Comparison of ENCODE assay signal across 27 cellular contexts in the genomic region with DNA sequence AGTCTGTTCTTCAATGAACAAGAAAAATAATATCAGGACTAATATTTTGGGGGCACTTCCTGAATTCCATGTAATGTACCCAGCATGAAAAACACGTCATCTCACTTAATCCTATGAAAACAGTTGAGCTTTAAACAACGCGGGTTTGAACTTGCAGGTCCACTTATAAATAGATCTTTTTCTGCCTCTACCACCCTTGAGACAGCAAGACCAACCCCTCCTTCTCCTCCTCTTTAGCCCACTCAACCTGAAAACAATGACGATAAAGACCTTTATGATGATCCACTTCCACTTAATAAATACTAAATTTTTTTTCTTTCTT.
"Had no signal": no experiment of that assay in that cellular context is flagged by ENCODE, and none has a peak within 500 bp of the region (broad histone marks: within the 10 kb centered on the region; RNA-seq: fewer than 3 reads in every experiment).

No MANE protein-coding gene starts in this region.

- H3K36me3 Mint-ChIP-seq: type B pancreatic cell had no signal

- H3K27ac Mint-ChIP-seq: activated CD4-positive, alpha-beta memory T cell treated with anti-CD3 and anti-CD28 coated beads, Interleukin-2, amount 10 ng/mL, durations not matched to agents 7 days and 5 days; activated CD4-positive, alpha-beta T cell treated with anti-CD3 and anti-CD28 coated beads, Interleukin-2, amount 10 ng/mL, durations not matched to agents 7 days and 5 days; activated naive CD8-positive, alpha-beta T cell treated with anti-CD3 and anti-CD28 coated beads, Interleukin-2, amount 50 U/mL, for 24 hours; activated T-helper 17 cell treated with anti-CD3 and anti-CD28 coated beads, Interleukin-2, amount 50 U/mL, for 72 hours; dendritic cell treated with granulocyte-macrophage colony-stimulating factor and Interleukin-4, amounts not matched to agents 40 ng/mL and 50 ng/mL, for 4 days; endodermal cell; naive thymus-derived CD4-positive, alpha-beta T cell; T-helper 17 cell; type B pancreatic cell had no signal

- H3K9me3 ChIP-seq: breast epithelium, gastroesophageal sphincter, psoas muscle, thoracic aorta, uterus had no signal

- H3K4me1 ChIP-seq: breast epithelium, uterus had no signal

- DNase-seq: activated CD4-positive, alpha-beta memory T cell treated with anti-CD3 and anti-CD28 coated beads, Interleukin-2, amount 10 ng/mL, durations not matched to agents 7 days and 5 days; activated CD4-positive, alpha-beta T cell treated with anti-CD3 and anti-CD28 coated beads, Interleukin-2, amount 10 ng/mL, durations not matched to agents 7 days and 5 days; activated CD4-positive, CD25-positive, alpha-beta regulatory T cell treated with anti-CD3 and anti-CD28 coated beads, Interleukin-2, amount 50 U/mL, for 72 hours; activated gamma-delta T cell treated with Interleukin-2 at 50 U/mL for 16 hours; activated naive CD4-positive, alpha-beta T cell treated with anti-CD3 and anti-CD28 coated beads, Interleukin-2, amount 50 U/mL, for 16 hours; activated naive CD8-positive, alpha-beta T cell treated with anti-CD3 and anti-CD28 coated beads, Interleukin-2, amount 50 U/mL, for 24 hours; activated T-cell treated with anti-CD3 and anti-CD28 coated beads, Interleukin-2, amount 50 U/mL, for 4 hours; amygdala; endodermal cell; midbrain; naive thymus-derived CD4-positive, alpha-beta T cell; nucleus accumbens; psoas muscle; stimulated activated CD4-positive, alpha-beta T cell treated with anti-CD3 and anti-CD28 coated beads, Interleukin-15, amount 100 ng/mL, for 24 hours; stimulated activated naive CD8-positive, alpha-beta T cell treated with anti-CD3 and anti-CD28 coated beads, Interleukin-15, Interleukin-2, amounts not matched to agents 100 U/mL and 50 U/mL, for 24 hours; T-helper 17 cell; T1000; uterus had no signal

- H3K4me2 ChIP-seq: hepatocyte had no signal

- H3K4me3 Mint-ChIP-seq: activated CD4-positive, alpha-beta memory T cell treated with anti-CD3 and anti-CD28 coated beads, Interleukin-2, amount 10 ng/mL, durations not matched to agents 7 days and 5 days; activated CD4-positive, alpha-beta T cell treated with anti-CD3 and anti-CD28 coated beads, Interleukin-2, amount 10 ng/mL, durations not matched to agents 7 days and 5 days; activated naive CD8-positive, alpha-beta T cell treated with anti-CD3 and anti-CD28 coated beads, Interleukin-2, amount 50 U/mL, for 24 hours; activated T-cell treated with anti-CD3 and anti-CD28 coated beads, Interleukin-2, amount 50 U/mL, for 4 hours; activated T-helper 17 cell treated with anti-CD3 and anti-CD28 coated beads, Interleukin-2, amount 50 U/mL, for 72 hours; central memory CD8-positive, alpha-beta T cell; dendritic cell treated with granulocyte-macrophage colony-stimulating factor and Interleukin-4, amounts not matched to agents 40 ng/mL and 50 ng/mL, for 4 days; endodermal cell; naive thymus-derived CD4-positive, alpha-beta T cell; T-helper 17 cell had no signal

- H3K4me1 Mint-ChIP-seq: activated CD4-positive, alpha-beta T cell treated with anti-CD3 and anti-CD28 coated beads, Interleukin-2, amount 10 ng/mL, durations not matched to agents 7 days and 5 days; central memory CD8-positive, alpha-beta T cell had no signal

- H3K27me3 Mint-ChIP-seq: central memory CD8-positive, alpha-beta T cell; dendritic cell treated with granulocyte-macrophage colony-stimulating factor and Interleukin-4, amounts not matched to agents 40 ng/mL and 50 ng/mL, for 4 days; T-helper 17 cell; type B pancreatic cell had no signal

- H3K4me3 ChIP-seq: breast epithelium, gastroesophageal sphincter, hepatocyte, psoas muscle, thoracic aorta, uterus had no signal

- H3K27me3 ChIP-seq: breast epithelium, gastroesophageal sphincter, hepatocyte, uterus had no signal

- H3K36me3 ChIP-seq: breast epithelium, gastroesophageal sphincter, thoracic aorta, uterus had no signal

- ATAC-seq: gastroesophageal sphincter; naive thymus-derived CD4-positive, alpha-beta T cell; psoas muscle; stimulated activated naive CD8-positive, alpha-beta T cell treated with anti-CD3 and anti-CD28 coated beads, Interleukin-15, Interleukin-2, amounts not matched to agents 100 U/mL and 50 U/mL, for 24 hours; T-helper 17 cell had no signal

- H3K9me3 Mint-ChIP-seq: activated CD4-positive, alpha-beta memory T cell treated with anti-CD3 and anti-CD28 coated beads, Interleukin-2, amount 10 ng/mL, durations not matched to agents 7 days and 5 days; activated CD4-positive, alpha-beta T cell treated with anti-CD3 and anti-CD28 coated beads, Interleukin-2, amount 10 ng/mL, durations not matched to agents 7 days and 5 days; activated naive CD8-positive, alpha-beta T cell treated with anti-CD3 and anti-CD28 coated beads, Interleukin-2, amount 50 U/mL, for 24 hours; activated T-cell treated with anti-CD3 and anti-CD28 coated beads, Interleukin-2, amount 50 U/mL, for 4 hours; activated T-helper 17 cell treated with anti-CD3 and anti-CD28 coated beads, Interleukin-2, amount 50 U/mL, for 72 hours; central memory CD8-positive, alpha-beta T cell; dendritic cell treated with granulocyte-macrophage colony-stimulating factor and Interleukin-4, amounts not matched to agents 40 ng/mL and 50 ng/mL, for 4 days; endodermal cell; naive thymus-derived CD4-positive, alpha-beta T cell had no signal

- H3K27ac ChIP-seq: breast epithelium, gastroesophageal sphincter, hepatocyte, parathyroid adenoma, psoas muscle, thoracic aorta, uterus had no signal
